1 cellular context compared by ENCODE assay signal in the genomic region with DNA sequence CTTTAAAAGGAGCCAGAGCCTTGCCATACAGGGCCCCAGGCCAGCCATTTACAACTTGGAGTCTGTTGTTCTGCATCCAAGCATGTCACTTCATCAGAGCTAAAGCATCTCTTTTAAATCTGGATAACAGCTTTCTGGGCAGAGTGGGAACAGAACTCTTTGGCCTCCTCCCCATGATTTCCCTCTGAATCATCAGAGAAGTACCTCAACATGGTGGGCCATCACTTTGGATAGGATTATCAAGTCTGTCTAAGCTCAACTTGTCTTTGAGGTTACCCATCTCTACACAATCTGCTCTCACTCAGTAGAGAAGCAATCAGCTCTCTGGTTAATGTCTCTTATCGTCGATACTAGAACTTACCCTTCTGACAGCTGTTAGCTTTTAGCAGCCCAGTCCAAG.
TF ChIP-seq lines count a peak whose summit lies in the region.

No MANE protein-coding gene starts in this region.

TF ChIP-seq in GM23338, 12 proteins besides CTCF, POLR2A, EP300 and RAD21 (continued from another document):
- TF ChIP-seq, protein P1, sequence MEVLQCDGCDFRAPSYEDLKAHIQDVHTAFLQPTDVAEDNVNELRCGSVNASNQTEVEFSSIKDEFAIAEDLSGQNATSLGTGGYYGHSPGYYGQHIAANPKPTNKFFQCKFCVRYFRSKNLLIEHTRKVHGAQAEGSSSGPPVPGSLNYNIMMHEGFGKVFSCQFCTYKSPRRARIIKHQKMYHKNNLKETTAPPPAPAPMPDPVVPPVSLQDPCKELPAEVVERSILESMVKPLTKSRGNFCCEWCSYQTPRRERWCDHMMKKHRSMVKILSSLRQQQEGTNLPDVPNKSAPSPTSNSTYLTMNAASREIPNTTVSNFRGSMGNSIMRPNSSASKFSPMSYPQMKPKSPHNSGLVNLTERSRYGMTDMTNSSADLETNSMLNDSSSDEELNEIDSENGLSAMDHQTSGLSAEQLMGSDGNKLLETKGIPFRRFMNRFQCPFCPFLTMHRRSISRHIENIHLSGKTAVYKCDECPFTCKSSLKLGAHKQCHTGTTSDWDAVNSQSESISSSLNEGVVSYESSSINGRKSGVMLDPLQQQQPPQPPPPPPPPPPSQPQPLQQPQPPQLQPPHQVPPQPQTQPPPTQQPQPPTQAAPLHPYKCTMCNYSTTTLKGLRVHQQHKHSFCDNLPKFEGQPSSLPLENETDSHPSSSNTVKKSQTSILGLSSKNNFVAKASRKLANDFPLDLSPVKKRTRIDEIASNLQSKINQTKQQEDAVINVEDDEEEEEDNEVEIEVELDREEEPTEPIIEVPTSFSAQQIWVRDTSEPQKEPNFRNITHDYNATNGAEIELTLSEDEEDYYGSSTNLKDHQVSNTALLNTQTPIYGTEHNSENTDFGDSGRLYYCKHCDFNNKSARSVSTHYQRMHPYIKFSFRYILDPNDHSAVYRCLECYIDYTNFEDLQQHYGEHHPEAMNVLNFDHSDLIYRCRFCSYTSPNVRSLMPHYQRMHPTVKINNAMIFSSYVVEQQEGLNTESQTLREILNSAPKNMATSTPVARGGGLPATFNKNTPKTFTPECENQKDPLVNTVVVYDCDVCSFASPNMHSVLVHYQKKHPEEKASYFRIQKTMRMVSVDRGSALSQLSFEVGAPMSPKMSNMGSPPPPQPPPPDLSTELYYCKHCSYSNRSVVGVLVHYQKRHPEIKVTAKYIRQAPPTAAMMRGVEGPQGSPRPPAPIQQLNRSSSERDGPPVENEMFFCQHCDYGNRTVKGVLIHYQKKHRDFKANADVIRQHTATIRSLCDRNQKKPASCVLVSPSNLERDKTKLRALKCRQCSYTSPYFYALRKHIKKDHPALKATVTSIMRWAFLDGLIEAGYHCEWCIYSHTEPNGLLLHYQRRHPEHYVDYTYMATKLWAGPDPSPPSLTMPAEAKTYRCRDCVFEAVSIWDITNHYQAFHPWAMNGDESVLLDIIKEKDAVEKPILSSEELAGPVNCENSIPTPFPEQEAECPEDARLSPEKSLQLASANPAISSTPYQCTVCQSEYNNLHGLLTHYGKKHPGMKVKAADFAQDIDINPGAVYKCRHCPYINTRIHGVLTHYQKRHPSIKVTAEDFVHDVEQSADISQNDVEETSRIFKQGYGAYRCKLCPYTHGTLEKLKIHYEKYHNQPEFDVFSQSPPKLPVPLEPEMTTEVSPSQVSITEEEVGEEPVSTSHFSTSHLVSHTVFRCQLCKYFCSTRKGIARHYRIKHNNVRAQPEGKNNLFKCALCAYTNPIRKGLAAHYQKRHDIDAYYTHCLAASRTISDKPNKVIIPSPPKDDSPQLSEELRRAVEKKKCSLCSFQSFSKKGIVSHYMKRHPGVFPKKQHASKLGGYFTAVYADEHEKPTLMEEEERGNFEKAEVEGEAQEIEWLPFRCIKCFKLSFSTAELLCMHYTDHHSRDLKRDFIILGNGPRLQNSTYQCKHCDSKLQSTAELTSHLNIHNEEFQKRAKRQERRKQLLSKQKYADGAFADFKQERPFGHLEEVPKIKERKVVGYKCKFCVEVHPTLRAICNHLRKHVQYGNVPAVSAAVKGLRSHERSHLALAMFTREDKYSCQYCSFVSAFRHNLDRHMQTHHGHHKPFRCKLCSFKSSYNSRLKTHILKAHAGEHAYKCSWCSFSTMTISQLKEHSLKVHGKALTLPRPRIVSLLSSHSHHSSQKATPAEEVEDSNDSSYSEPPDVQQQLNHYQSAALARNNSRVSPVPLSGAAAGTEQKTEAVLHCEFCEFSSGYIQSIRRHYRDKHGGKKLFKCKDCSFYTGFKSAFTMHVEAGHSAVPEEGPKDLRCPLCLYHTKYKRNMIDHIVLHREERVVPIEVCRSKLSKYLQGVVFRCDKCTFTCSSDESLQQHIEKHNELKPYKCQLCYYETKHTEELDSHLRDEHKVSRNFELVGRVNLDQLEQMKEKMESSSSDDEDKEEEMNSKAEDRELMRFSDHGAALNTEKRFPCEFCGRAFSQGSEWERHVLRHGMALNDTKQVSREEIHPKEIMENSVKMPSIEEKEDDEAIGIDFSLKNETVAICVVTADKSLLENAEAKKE (CRISPR knock-in tag; IDR thresholded peaks at IDR 0.05) = no peak
- no peak for TF ChIP-seq CREB1 (CRISPR knock-in tag; IDR thresholded peaks at IDR 0.05; ENCODE audit: low read depth)
- no peak for TF ChIP-seq JUNB (IDR thresholded peaks at IDR 0.05; ENCODE audit: unreplicated experiment)
- no peak for TF ChIP-seq ZNF114 (CRISPR knock-in tag; IDR thresholded peaks at IDR 0.05)
- TF ChIP-seq STAT1 (IDR thresholded peaks at IDR 0.05; ENCODE audit: unreplicated experiment) = no peak
- no peak for TF ChIP-seq EZH2 (IDR thresholded peaks at IDR 0.05; ENCODE audit: low read depth, unreplicated experiment)
- TF ChIP-seq, protein P2, sequence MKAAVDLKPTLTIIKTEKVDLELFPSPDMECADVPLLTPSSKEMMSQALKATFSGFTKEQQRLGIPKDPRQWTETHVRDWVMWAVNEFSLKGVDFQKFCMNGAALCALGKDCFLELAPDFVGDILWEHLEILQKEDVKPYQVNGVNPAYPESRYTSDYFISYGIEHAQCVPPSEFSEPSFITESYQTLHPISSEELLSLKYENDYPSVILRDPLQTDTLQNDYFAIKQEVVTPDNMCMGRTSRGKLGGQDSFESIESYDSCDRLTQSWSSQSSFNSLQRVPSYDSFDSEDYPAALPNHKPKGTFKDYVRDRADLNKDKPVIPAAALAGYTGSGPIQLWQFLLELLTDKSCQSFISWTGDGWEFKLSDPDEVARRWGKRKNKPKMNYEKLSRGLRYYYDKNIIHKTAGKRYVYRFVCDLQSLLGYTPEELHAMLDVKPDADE (IDR thresholded peaks at IDR 0.05) = no peak
- TF ChIP-seq NANOG (IDR thresholded peaks at IDR 0.05; ENCODE audit: borderline replicate concordance) = no peak
